In genomic region chr22:17079572-17079971, GRCh38 we compare ENCODE assay signal across 20 cellular contexts. TPM values are rescaled to one million over a fixed set of nuclear protein-coding genes. Genes with fewer than 3 reads are reported as not detected.
"Had no signal": no experiment of that assay in that cellular context is flagged by ENCODE, and none has a peak within 500 bp of the region (broad histone marks: within the 10 kb centered on the region; RNA-seq: fewer than 3 reads in every experiment).

No MANE protein-coding gene starts in this region.

- H3K27ac Mint-ChIP-seq: activated CD4-positive, alpha-beta T cell treated with anti-CD3 and anti-CD28 coated beads, Interleukin-2, amount 10 ng/mL, durations not matched to agents 7 days and 5 days; activated naive CD8-positive, alpha-beta T cell; activated T-cell treated with anti-CD3 and anti-CD28 coated beads, Interleukin-2, amount 50 U/mL, for 72 hours; stimulated activated memory B cell treated with anti-CD40 and anti-IgM and Interleukin-4, amounts not matched to agents 10 μg/mL and 1 μg/mL and 100 μg/mL, for 72 hours had no signal

- H3K36me3 Mint-ChIP-seq: activated naive CD8-positive, alpha-beta T cell had no signal

- H3K27ac ChIP-seq: cardiac muscle cell, dorsolateral prefrontal cortex, left ventricle myocardium inferior, psoas muscle, skin epidermis, thoracic aorta, upper lobe of left lung had no signal

- H3K9me3 Mint-ChIP-seq: activated CD4-positive, alpha-beta T cell treated with anti-CD3 and anti-CD28 coated beads, Interleukin-2, amount 10 ng/mL, durations not matched to agents 7 days and 5 days; activated T-cell treated with anti-CD3 and anti-CD28 coated beads, Interleukin-2, amount 50 U/mL, for 72 hours; neural crest cell; stimulated activated memory B cell treated with anti-CD40 and anti-IgM and Interleukin-4, amounts not matched to agents 10 μg/mL and 1 μg/mL and 100 μg/mL, for 72 hours had no signal

- H3K36me3 ChIP-seq: cardiac muscle cell, left ventricle myocardium inferior, thoracic aorta, upper lobe of left lung had no signal

- H3K4me1 ChIP-seq: psoas muscle had no signal

- H3K9me3 ChIP-seq: left ventricle myocardium inferior, psoas muscle, thoracic aorta, upper lobe of left lung had no signal

- ATAC-seq: activated T-cell treated with anti-CD3 and anti-CD28 coated beads, Interleukin-2, amount 50 U/mL, for 72 hours; psoas muscle; right cardiac atrium; stimulated activated memory B cell treated with anti-CD40 and anti-IgM and Interleukin-4, amounts not matched to agents 10 μg/mL and 1 μg/mL and 100 μg/mL, for 72 hours had no signal

- FAIRE-seq: keratinocyte had no signal

- DNase-seq: activated CD4-positive, alpha-beta T cell treated with anti-CD3 and anti-CD28 coated beads, Interleukin-2, amount 10 ng/mL, durations not matched to agents 7 days and 5 days; activated gamma-delta T cell treated with Interleukin-2 at 50 U/mL for 16 hours; activated T-cell treated with anti-CD3 and anti-CD28 coated beads, Interleukin-2, amount 50 U/mL, for 72 hours; amniotic stem cell; dorsolateral prefrontal cortex; hypothalamus; left ventricle myocardium inferior; psoas muscle; right cardiac atrium; stimulated activated CD4-positive, alpha-beta T cell treated with anti-CD3 and anti-CD28 coated beads, Interleukin-4, amount 100 ng/mL, for 24 hours; T-helper 1 cell; T1000; upper lobe of left lung had no signal

- H3K4me3 ChIP-seq: cardiac muscle cell, dorsolateral prefrontal cortex, left ventricle myocardium inferior, psoas muscle, skin epidermis, thoracic aorta, upper lobe of left lung had no signal

RNA-seq across cellular contexts. Expression of gene TMEM121B, which starts 41.6 kb away (rescaled TPM):
- polyA plus RNA-seq: keratinocyte had no signal
